In genomic region chr1:14941865-14942264, GRCh38 we compare ENCODE assay signal across 28 cellular contexts.
DNase-seq lines count a peak whose midpoint lies in the region; ATAC-seq, FAIRE-seq and TF ChIP-seq lines count a peak whose summit lies in the region.
"Had no signal": no experiment of that assay in that cellular context is flagged by ENCODE, and none has a peak within 500 bp of the region (broad histone marks: within the 10 kb centered on the region; RNA-seq: fewer than 3 reads in every experiment).

No MANE protein-coding gene starts in this region.

- TF ChIP-seq POLR2A in HepG2 (IDR thresholded peaks at IDR 0.05; ENCODE audit: insufficient read depth in 1 of 2, low read depth in 2 of 2, low read length in 2 of 2) (no peak), right lobe of liver (IDR thresholded peaks at IDR 0.05) (no peak), prostate gland (IDR thresholded peaks at IDR 0.05) (no peak)

- no peak overlapping the region for H2AFZ ChIP-seq in HepG2 (ENCODE audit: low read length)

- TF ChIP-seq RAD21 in HepG2 (CRISPR knock-in tag; IDR thresholded peaks at IDR 0.05): no peak

- H3K27me3 Mint-ChIP-seq in nephron progenitor cell (ENCODE audit: low read depth, poor library complexity): peaks cover 3% of the 10 kb centered on the region
- H3K27me3 Mint-ChIP-seq: stimulated activated naive CD8-positive, alpha-beta T cell treated with anti-CD3 and anti-CD28 coated beads, Interleukin-15, amount 100 ng/mL, for 72 hours had no signal

- H3K4me1 ChIP-seq in HepG2 (ENCODE audit: insufficient read depth, low read length): peaks cover 90% of the 10 kb centered on the region
- H3K4me1 ChIP-seq in right lobe of liver: no peaks in the 10 kb centered on the region
- H3K4me1 ChIP-seq in prostate gland (replicated peaks): peaks cover 11% of the 10 kb centered on the region
- H3K4me1 ChIP-seq: BE2C had no signal

- no peak for DNase-seq in HepG2 (ENCODE audit: low spot score)
- DNase-seq in right lobe of liver: no peak
- DNase-seq in bronchial epithelial cell (ENCODE audit: low read depth): no peak
- no peak for DNase-seq in nephron progenitor cell
- DNase-seq in H4 (ENCODE audit: low spot score): no peak
- DNase-seq in prostate gland (ENCODE audit: low spot score): no peak
- DNase-seq in hepatic stellate cell (ENCODE audit: low spot score): no peak
- DNase-seq in HUDEP-2 (lab: John Stamatoyannopoulos, UW; ENCODE audit: unreplicated experiment in 76 of 76): no peak
- DNase-seq: activated CD4-positive, alpha-beta T cell treated with anti-CD3 and anti-CD28 coated beads, Interleukin-2, amount 50 U/mL, for 1 hour; activated naive CD4-positive, alpha-beta T cell treated with anti-CD3 and anti-CD28 coated beads, Interleukin-2, amount 50 U/mL, for 16 hours; BE2C; COR-L47; effector memory CD4-positive, alpha-beta T cell; H9; hypothalamus; Kasumi-1; left ventricle myocardium inferior; NCI-H187; NCI-H774; OCI-M1; stimulated activated naive CD8-positive, alpha-beta T cell treated with anti-CD3 and anti-CD28 coated beads, Interleukin-15, amount 100 ng/mL, for 72 hours; transverse colon; WERI-Rb-1 had no signal

- no peaks in the 10 kb centered on the region for H3K9me3 ChIP-seq in HepG2 (ENCODE audit: low read length)
- H3K9me3 ChIP-seq in right lobe of liver: no peaks in the 10 kb centered on the region
- H3K9me3 ChIP-seq in prostate gland: no peaks in the 10 kb centered on the region
- H3K9me3 ChIP-seq: BE2C, gastroesophageal sphincter, left ventricle myocardium inferior, transverse colon had no signal

- no peaks in the 10 kb centered on the region for H3K36me3 Mint-ChIP-seq in nephron progenitor cell (ENCODE audit: low read depth)
- H3K36me3 Mint-ChIP-seq: natural killer cell treated with Interleukin-12 subunit alpha and Interleukin-12 subunit beta and Interleukin-15 and Interleukin-18, amount 100 ng/mL, for 72 hours had no signal

- H3K4me2 ChIP-seq in HepG2 (ENCODE audit: low read depth, low read length): peak overlapping the region; percentile 71

- H3K27ac ChIP-seq in HepG2 (ENCODE audit: extremely low read length, insufficient read depth, low read length) (peak overlapping the region; percentile 78), right lobe of liver (no peak overlapping the region), prostate gland (no peak overlapping the region)
- H3K27ac ChIP-seq: WERI-Rb-1 had no signal

- TF ChIP-seq EP300 in HepG2 (IDR thresholded peaks at IDR 0.05; ENCODE audit: low read depth in 2 of 2, low read length in 2 of 2): no peak
- no peak for TF ChIP-seq EP300 in HepG2 (CRISPR knock-in tag; IDR thresholded peaks at IDR 0.05; ENCODE audit: borderline replicate concordance)

- no peaks in the 10 kb centered on the region for H4K20me1 ChIP-seq in HepG2 (ENCODE audit: insufficient read depth, low read length)

- FAIRE-seq in HepG2 (lab: Jason Lieb, UNC) (no peak), bronchial epithelial cell (lab: Jason Lieb, UNC) (peak; percentile 36)
- FAIRE-seq: HTR-8/SVneo had no signal

- no peaks in the 10 kb centered on the region for H3K27me3 ChIP-seq in HepG2 (ENCODE audit: control insufficient read depth in 1 of 2, insufficient read depth in 2 of 2, low read length in 2 of 2)
- H3K27me3 ChIP-seq in right lobe of liver: no peaks in the 10 kb centered on the region
- H3K27me3 ChIP-seq in bronchial epithelial cell (ENCODE audit: control insufficient read depth, insufficient read depth, low read length): no peaks in the 10 kb centered on the region
- no peaks in the 10 kb centered on the region for H3K27me3 ChIP-seq in prostate gland (replicated peaks; ENCODE audit: insufficient read depth)
- H3K27me3 ChIP-seq: BE2C, gastroesophageal sphincter, transverse colon had no signal

- WGBS in HepG2 (ENCODE audit: low lambda C conversion rate): 86% methylated on average over 6 of the region's 9 CpGs
- WGBS in right lobe of liver (ENCODE audit: insufficient coverage, low coverage, low lambda C conversion rate, missing lambda C conversion rate): 58% methylated on average over 6 of the region's 9 CpGs
- 79% methylated on average over 9 of the region's 9 CpGs for WGBS in prostate gland

- BruUV-seq in HepG2 (replicated peaks; lab: Mats Ljungman, UMichigan): no TSS peak

- POLR2A ChIA-PET in HepG2 (lab: Yijun Ruan, JAX): interaction anchor here (1.2 to 6.0 kb wide), 3 partner anchors 13 to 84 kb away, joined by 3 to 109 read pairs (median 5); no protein-coding TSS in a partner anchor

- peak overlapping the region; percentile 1 for H3K4me3 Mint-ChIP-seq in nephron progenitor cell
- H3K4me3 Mint-ChIP-seq: activated T-helper 1 cell treated with anti-CD3 and anti-CD28 coated beads, Interleukin-12 subunit alpha, Interleukin-12 subunit beta, Interleukin-2, Interleukin-4 antibody, amounts not matched to agents 30 ng/mL and 10 ng/mL and 1 ng/mL, durations not matched to agents 14 hours and 24 hours and 36 hours; H9; natural killer cell treated with Interleukin-12 subunit alpha and Interleukin-12 subunit beta and Interleukin-15 and Interleukin-18, amount 100 ng/mL, for 72 hours; stimulated activated naive CD8-positive, alpha-beta T cell treated with anti-CD3 and anti-CD28 coated beads, Interleukin-15, amount 100 ng/mL, for 72 hours had no signal

- in situ Hi-C loops in HepG2 (cut with HindIII; ENCODE audit: extremely low pct_ligation_motif_present, low pct_unique_long_range_greater_than_20kb): no loop called here

- peaks cover 86% of the 10 kb centered on the region for H3K4me1 Mint-ChIP-seq in nephron progenitor cell
- H3K4me1 Mint-ChIP-seq: stimulated activated naive CD8-positive, alpha-beta T cell treated with anti-CD3 and anti-CD28 coated beads, Interleukin-15, amount 100 ng/mL, for 72 hours had no signal

- H3K27ac Mint-ChIP-seq in nephron progenitor cell: peak overlapping the region; percentile 96
- H3K27ac Mint-ChIP-seq: activated T-helper 1 cell treated with anti-CD3 and anti-CD28 coated beads, Interleukin-12 subunit alpha, Interleukin-12 subunit beta, Interleukin-2, Interleukin-4 antibody, amounts not matched to agents 30 ng/mL and 10 ng/mL and 1 ng/mL, durations not matched to agents 14 hours and 24 hours and 36 hours; natural killer cell treated with Interleukin-12 subunit alpha and Interleukin-12 subunit beta and Interleukin-15 and Interleukin-18, amount 100 ng/mL, for 72 hours; stimulated activated naive CD8-positive, alpha-beta T cell treated with anti-CD3 and anti-CD28 coated beads, Interleukin-15, amount 100 ng/mL, for 72 hours had no signal

- H3K36me3 ChIP-seq in HepG2 (replicated peaks in 1 of 2; ENCODE audit: control insufficient read depth in 1 of 2, insufficient read depth in 2 of 2, low read length in 2 of 2) (peaks cover 0 to 18% of the 10 kb centered on the region in 2 experiments; a peak in 2 of 5 replicates), right lobe of liver (no peaks in the 10 kb centered on the region), bronchial epithelial cell (ENCODE audit: control insufficient read depth, insufficient read depth, low read length) (no peaks in the 10 kb centered on the region), prostate gland (no peaks in the 10 kb centered on the region)
- H3K36me3 ChIP-seq: BE2C, gastroesophageal sphincter, left ventricle myocardium inferior, transverse colon, WERI-Rb-1 had no signal

- peak overlapping the region; percentile 20; the same call in 1 of the 2 replicates for H3K9ac ChIP-seq in HepG2 (ENCODE audit: insufficient read depth, low read depth, low read length)

- CTCF ChIA-PET in HepG2 (lab: Yijun Ruan, JAX; ENCODE audit: low intra/inter-chr PET ratio, low total read pairs): no interaction called here

- peaks cover 58% of the 10 kb centered on the region for H3K79me2 ChIP-seq in HepG2 (ENCODE audit: insufficient read depth, low read length)

- no peak for ATAC-seq in HepG2
- ATAC-seq in right lobe of liver: no peak
- ATAC-seq: esophagus mucosa; gastroesophageal sphincter; natural killer cell treated with Interleukin-12 subunit alpha and Interleukin-12 subunit beta and Interleukin-15 and Interleukin-18, amount 100 ng/mL, for 72 hours; stimulated activated naive CD8-positive, alpha-beta T cell treated with anti-CD3 and anti-CD28 coated beads, Interleukin-15, amount 100 ng/mL, for 72 hours had no signal

- H3K9me3 Mint-ChIP-seq in nephron progenitor cell: no peaks in the 10 kb centered on the region
- H3K9me3 Mint-ChIP-seq: activated T-helper 1 cell treated with anti-CD3 and anti-CD28 coated beads, Interleukin-12 subunit alpha, Interleukin-12 subunit beta, Interleukin-2, Interleukin-4 antibody, amounts not matched to agents 30 ng/mL and 10 ng/mL and 1 ng/mL, durations not matched to agents 14 hours and 24 hours and 36 hours; H9; natural killer cell treated with Interleukin-12 subunit alpha and Interleukin-12 subunit beta and Interleukin-15 and Interleukin-18, amount 100 ng/mL, for 72 hours; stimulated activated naive CD8-positive, alpha-beta T cell treated with anti-CD3 and anti-CD28 coated beads, Interleukin-15, amount 100 ng/mL, for 72 hours had no signal

- intact Hi-C loops in HepG2 (cut with micrococcal nuclease; ENCODE audit: unreplicated experiment): loop anchor here (1.0 kb wide), 1 partner anchor 8 kb away; no protein-coding TSS in a partner anchor
- intact Hi-C loops in right lobe of liver (cut with DNase I): no loop called here
- intact Hi-C loops in prostate gland (cut with DNase I): no loop called here

- no peak for TF ChIP-seq CTCF in HepG2 (CRISPR knock-in tag; IDR thresholded peaks at IDR 0.05)
- TF ChIP-seq CTCF in right lobe of liver (IDR thresholded peaks at IDR 0.05): no peak
- TF ChIP-seq CTCF in bronchial epithelial cell (IDR thresholded peaks at IDR 0.05; ENCODE audit: insufficient read depth, low read length, severe bottlenecking): no peak
- TF ChIP-seq CTCF in nephron progenitor cell (IDR thresholded peaks at IDR 0.05): no peak
- TF ChIP-seq CTCF in prostate gland (IDR thresholded peaks at IDR 0.05): no peak

- H3K4me3 ChIP-seq in HepG2 (replicated peaks in 1 of 3; ENCODE audit: insufficient read depth in 1 of 3, low read depth in 2 of 3, low read length in 3 of 3): no peak overlapping the region
- no peak overlapping the region for H3K4me3 ChIP-seq in right lobe of liver
- no peak overlapping the region for H3K4me3 ChIP-seq in bronchial epithelial cell (ENCODE audit: low read depth, low read length)
- no peak overlapping the region for H3K4me3 ChIP-seq in prostate gland
- H3K4me3 ChIP-seq: gastroesophageal sphincter, left ventricle myocardium inferior, transverse colon had no signal

TF ChIP-seq in HepG2, 621 proteins besides CTCF, POLR2A, EP300 and RAD21:
- TF ChIP-seq ZNF382 (CRISPR knock-in tag; IDR thresholded peaks at IDR 0.05; ENCODE audit: borderline replicate concordance) (no peak), ZFX (CRISPR knock-in tag; IDR thresholded peaks at IDR 0.05; ENCODE audit: low read depth) (peak; percentile 3; the same call in 1 of the 2 replicates)
